ENCODE assay signal across 21 cellular contexts in the genomic region with DNA sequence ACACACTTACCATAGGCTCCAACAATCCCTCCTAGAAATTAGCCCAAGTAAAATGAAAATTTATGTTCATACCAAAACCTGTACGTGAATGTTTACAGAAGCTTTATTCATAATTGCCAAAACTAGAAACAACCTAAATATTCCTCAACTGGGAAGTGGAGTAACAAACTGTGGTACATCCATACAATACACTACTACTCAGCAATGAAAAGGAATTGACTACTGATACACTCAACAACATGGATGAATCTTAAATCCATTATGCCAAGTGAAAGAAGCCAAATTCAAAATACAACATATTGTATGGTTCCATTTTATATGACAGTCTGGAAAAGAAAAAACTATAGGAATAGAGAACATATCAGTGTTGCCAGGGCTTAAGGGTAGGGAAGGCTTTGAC. TPM values are rescaled to one million over a fixed set of nuclear protein-coding genes. Genes with fewer than 3 reads are reported as not detected.
DNase-seq lines count a peak whose midpoint lies in the region; ATAC-seq, FAIRE-seq and TF ChIP-seq lines count a peak whose summit lies in the region.
"Had no signal": no experiment of that assay in that cellular context is flagged by ENCODE, and none has a peak within 500 bp of the region (broad histone marks: within the 10 kb centered on the region; RNA-seq: fewer than 3 reads in every experiment).

No MANE protein-coding gene starts in this region.

- H2AFZ ChIP-seq in SK-N-SH (ENCODE audit: low read depth) (no peak overlapping the region), keratinocyte (ENCODE audit: control insufficient read depth, low read length) (no peak overlapping the region), PC-3 (ENCODE audit: low read length) (no peak overlapping the region)
- H2AFZ ChIP-seq: GM23338 had no signal

- intact Hi-C loops in MCF 10A (cut with micrococcal nuclease) (no loop called here), PC-3 (cut with micrococcal nuclease) (loop anchor here (5.0 kb wide), 1 partner anchor 375 kb away; no protein-coding TSS in a partner anchor)

- H3K9ac ChIP-seq in SK-N-SH (no peak overlapping the region), keratinocyte (ENCODE audit: control insufficient read depth, extremely low read depth, insufficient read depth, low read length) (no peak overlapping the region), PC-3 (ENCODE audit: low read length) (no peak overlapping the region)

- dilution Hi-C loops in keratinocyte (cut with MboI; ENCODE audit: extremely low pct_ligation_motif_present, low sequenced_read_pairs), result no loop called here

- no peak for ATAC-seq in SK-N-SH treated with all-trans-retinoic acid at 6 μM for 48 hours
- ATAC-seq in PC-3, result no peak
- ATAC-seq: GM23338, HCT116 had no signal

- no peaks in the 10 kb centered on the region for H3K9me3 Mint-ChIP-seq in MCF 10A (ENCODE audit: unreplicated experiment)
- H3K9me3 Mint-ChIP-seq: CD4-positive, alpha-beta memory T cell; GM23338; HFFc6 had no signal

- BruUV-seq in MCF 10A (replicated peaks; lab: Mats Ljungman, UMichigan), result no TSS peak
- BruUV-seq in PC-3 (replicated peaks; lab: Mats Ljungman, UMichigan), result no TSS peak

- H3K4me2 ChIP-seq in SK-N-SH (no peak overlapping the region), keratinocyte (ENCODE audit: control insufficient read depth, extremely low read depth, insufficient read depth, low read depth, low read length) (no peak overlapping the region), PC-3 (ENCODE audit: low read length) (no peak overlapping the region)
- H3K4me2 ChIP-seq: GM23338 had no signal

- no peaks in the 10 kb centered on the region for H3K27me3 Mint-ChIP-seq in MCF 10A (ENCODE audit: insufficient read depth, unreplicated experiment)
- H3K27me3 Mint-ChIP-seq: CD4-positive, alpha-beta memory T cell had no signal

- no peak for TF ChIP-seq EP300 in SK-N-SH (IDR thresholded peaks at IDR 0.05; ENCODE audit: borderline replicate concordance in 1 of 2, low read depth in 1 of 2, low read length in 1 of 2)

- H3K79me2 ChIP-seq in SK-N-SH (ENCODE audit: insufficient read depth) (no peaks in the 10 kb centered on the region), keratinocyte (ENCODE audit: control insufficient read depth, insufficient read depth, low read length) (no peaks in the 10 kb centered on the region), PC-3 (ENCODE audit: low read length) (no peaks in the 10 kb centered on the region)

- H3K9me3 ChIP-seq in SK-N-SH, result 0 out of 2 replicates have a peak, but pooled peaks cover 11% of the 10 kb centered on the region
- H3K9me3 ChIP-seq in HEK293 (ENCODE audit: control insufficient read depth, insufficient read depth, low read depth, low read length), result no peaks in the 10 kb centered on the region
- H3K9me3 ChIP-seq in keratinocyte (ENCODE audit: control insufficient read depth, low read depth, low read length), result no peaks in the 10 kb centered on the region
- no peaks in the 10 kb centered on the region for H3K9me3 ChIP-seq in PC-3 (ENCODE audit: low read length)

- H4K20me1 ChIP-seq in SK-N-SH (ENCODE audit: insufficient read depth) (no peaks in the 10 kb centered on the region), keratinocyte (ENCODE audit: control insufficient read depth, extremely low read depth, insufficient read depth, low read length) (no peaks in the 10 kb centered on the region), PC-3 (ENCODE audit: low read length) (no peaks in the 10 kb centered on the region)

- H3K4me1 ChIP-seq in SK-N-SH (ENCODE audit: control insufficient read depth in 1 of 2, insufficient read depth in 2 of 2, low read depth in 1 of 2, low read length in 1 of 2), result peaks cover 0 to 2% of the 10 kb centered on the region in 2 experiments; a peak in 1 of 4 replicates
- H3K4me1 ChIP-seq in HEK293 (ENCODE audit: control insufficient read depth, insufficient read depth, low read length), result no peaks in the 10 kb centered on the region
- H3K4me1 ChIP-seq in keratinocyte (ENCODE audit: control insufficient read depth, extremely low read depth, insufficient read depth, low read length), result no peaks in the 10 kb centered on the region
- H3K4me1 ChIP-seq in PC-3 (ENCODE audit: insufficient read depth, low read length), result no peaks in the 10 kb centered on the region

- CTCF ChIA-PET in SK-N-SH (lab: Yijun Ruan, JAX), result interaction anchor here (0.9 to 6.0 kb wide), 7 partner anchors 13 to 332 kb away, joined by 3 to 64 read pairs (median 5); a partner anchor contains a TSS
- CTCF ChIA-PET in HEK293 (lab: Yijun Ruan, JAX), result interaction anchor here (2.7 to 4.7 kb wide), 3 partner anchors 58 to 64 kb away, joined by 11 to 86 read pairs (median 15); a partner anchor contains a TSS
- CTCF ChIA-PET in MCF 10A (lab: Yijun Ruan, JAX), result interaction anchor here (0.6 to 4.7 kb wide), 5 partner anchors 16 to 112 kb away, joined by 3 to 182 read pairs (median 4); a partner anchor contains a TSS
- CTCF ChIA-PET in PC-3 (lab: Charles Lee), result no interaction called here

- H3K27me3 ChIP-seq in SK-N-SH (ENCODE audit: insufficient read depth) (no peaks in the 10 kb centered on the region), keratinocyte (ENCODE audit: control insufficient read depth, extremely low read depth, insufficient read depth, low read length) (no peaks in the 10 kb centered on the region), PC-3 (ENCODE audit: low read length) (no peaks in the 10 kb centered on the region)

- no peak overlapping the region for H3K4me3 ChIP-seq in SK-N-SH (ENCODE audit: low read depth in 2 of 2, low read length in 1 of 2)
- no peak overlapping the region for H3K4me3 ChIP-seq in HEK293 (ENCODE audit: low read depth, low read length)
- no peak overlapping the region for H3K4me3 ChIP-seq in keratinocyte (ENCODE audit: control insufficient read depth in 2 of 3, extremely low read depth in 1 of 3, insufficient read depth in 2 of 3, low read depth in 1 of 3, low read length in 3 of 3)
- no peak overlapping the region for H3K4me3 ChIP-seq in PC-3 (ENCODE audit: low read length)
- H3K4me3 ChIP-seq: GM23338 had no signal

- no peak overlapping the region for H3K27ac Mint-ChIP-seq in MCF 10A (ENCODE audit: low read depth, unreplicated experiment)
- H3K27ac Mint-ChIP-seq: GM23338, H9, HFFc6 had no signal

- H3K9me2 ChIP-seq in SK-N-SH (no peaks in the 10 kb centered on the region), PC-3 (replicated peaks; ENCODE audit: low read length) (no peaks in the 10 kb centered on the region)

- H3K36me3 Mint-ChIP-seq in MCF 10A (ENCODE audit: insufficient read depth, unreplicated experiment), result no peaks in the 10 kb centered on the region

- H3K4me3 Mint-ChIP-seq in MCF 10A (ENCODE audit: unreplicated experiment), result no peak overlapping the region
- H3K4me3 Mint-ChIP-seq: CD4-positive, alpha-beta memory T cell; GM23338; H9; HFFc6 had no signal

- H3F3A ChIP-seq in SK-N-SH (replicated peaks; ENCODE audit: insufficient read depth) (peaks cover 11% of the 10 kb centered on the region), PC-3 (ENCODE audit: low read length, unreplicated experiment) (no peaks in the 10 kb centered on the region)

- H3K27ac ChIP-seq in SK-N-SH (ENCODE audit: low read depth in 2 of 2, low read length in 1 of 2) (no peak overlapping the region), HEK293 (ENCODE audit: extremely low read depth, low read depth, low read length) (no peak overlapping the region), keratinocyte (ENCODE audit: control insufficient read depth, insufficient read depth, low read length) (no peak overlapping the region), PC-3 (ENCODE audit: low read length) (no peak overlapping the region)

- POLR2A ChIA-PET in SK-N-SH (lab: Yijun Ruan, JAX) (no interaction called here), HEK293 (lab: Yijun Ruan, JAX) (no interaction called here), MCF 10A (lab: Yijun Ruan, JAX) (interaction anchor here (0.8 to 4.5 kb wide), 3 partner anchors 28 to 110 kb away, joined by 3 to 66 read pairs (median 4); a partner anchor contains a TSS), PC-3 (lab: Charles Lee; ENCODE audit: unreplicated experiment) (no interaction called here)

- no peaks in the 10 kb centered on the region for H3K4me1 Mint-ChIP-seq in MCF 10A (ENCODE audit: insufficient read depth, unreplicated experiment)
- H3K4me1 Mint-ChIP-seq: CD4-positive, alpha-beta memory T cell; GM23338; H9 had no signal

- peak; percentile 17 for FAIRE-seq in keratinocyte (lab: Jason Lieb, UNC)
- FAIRE-seq: GM12891, GM18507 had no signal

- no peaks in the 10 kb centered on the region for H3K9me1 ChIP-seq in keratinocyte (ENCODE audit: control insufficient read depth, extremely low read depth, insufficient read depth, low read length)

- TF ChIP-seq RAD21 in SK-N-SH (IDR thresholded peaks at IDR 0.05; ENCODE audit: low read length), result no peak

- H3K36me3 ChIP-seq in SK-N-SH (replicated peaks in 1 of 2; ENCODE audit: control insufficient read depth in 1 of 2, insufficient read depth in 2 of 2, low read length in 1 of 2) (no peaks in the 10 kb centered on the region), HEK293 (ENCODE audit: control insufficient read depth in 2 of 2, insufficient read depth in 1 of 2, low read length in 2 of 2) (no peaks in the 10 kb centered on the region), keratinocyte (ENCODE audit: control insufficient read depth in 2 of 2, extremely low read depth in 1 of 2, insufficient read depth in 2 of 2, low read length in 2 of 2) (no peaks in the 10 kb centered on the region), PC-3 (ENCODE audit: low read depth, low read length) (no peaks in the 10 kb centered on the region)

- WGBS in SK-N-SH (ENCODE audit: low lambda C conversion rate), result 100% methylated on average over 1 of the region's 1 CpG

- TF ChIP-seq CTCF in SK-N-SH (IDR thresholded peaks at IDR 0.05), result no peak
- TF ChIP-seq CTCF in HEK293 (tag by site-specific recombination; IDR thresholded peaks at IDR 0.05), result no peak
- TF ChIP-seq CTCF in keratinocyte (optimal IDR thresholded peaks at IDR 0.05 in 1 of 3, IDR thresholded peaks at IDR 0.05 in 1 of 3, conservative IDR thresholded peaks at IDR 0.05 in 1 of 3; ENCODE audit: extremely low read depth in 1 of 3, insufficient read depth in 2 of 3, low read length in 3 of 3), result no peak
- TF ChIP-seq CTCF in MCF 10A (IDR thresholded peaks at IDR 0.05; ENCODE audit: unreplicated experiment), result no peak
- no peak for TF ChIP-seq CTCF in PC-3 (conservative IDR thresholded peaks at IDR 0.05; ENCODE audit: low read depth, low read length)

- DNase-seq in SK-N-SH, result no peak
- DNase-seq in keratinocyte (ENCODE audit: low read depth, low spot score), result no peak
- no peak for DNase-seq in foreskin melanocyte
- no peak for DNase-seq in MCF 10A (ENCODE audit: unreplicated experiment)
- no peak for DNase-seq in PC-3
- DNase-seq: 8988T; C1 segment of cervical spinal cord; Calu3; CD4-positive, alpha-beta memory T cell; COR-L47; DMS53; DMS79 treated with DMSO at 0.1 percent for 48 hours; GF-D8; H9; HFFc6 had no signal

RNA-seq across cellular contexts. Expression of a gene that starts 19.7 kb away (rescaled TPM):
- 18.1 and 19.0 TPM in 2 replicates for polyA plus RNA-seq in SK-N-SH (2012; rRNA removed)
- 12.5 and 17.9 TPM in 2 replicates for polyA plus RNA-seq in SK-N-SH (2012; cell fraction: cytosol; rRNA removed)
- polyA plus RNA-seq in SK-N-SH (2012; cell fraction: nucleus; rRNA removed), result 9.5 and 12.9 TPM in 2 replicates
- polyA plus RNA-seq in keratinocyte, result 0.01 TPM in 2 of 3 replicates, not detected in the other
- polyA plus RNA-seq in keratinocyte (2011; ENCODE audit: low read depth), result not detected
- polyA plus RNA-seq in keratinocyte (2011; cell fraction: cytosol; rRNA removed), result 0.04 TPM in 1 of 2 replicates, not detected in the other
- polyA plus RNA-seq in keratinocyte (2011; cell fraction: nucleus; rRNA removed), result 0.04 TPM in 1 of 2 replicates, not detected in the other
- 0.13 and 0.35 TPM in 2 replicates for polyA plus RNA-seq in keratinocyte (2012; ENCODE audit: low replicate concordance)
- polyA minus RNA-seq in keratinocyte, result 0.10 TPM in 1 of 3 replicates, not detected in the others
- not detected for polyA minus RNA-seq in keratinocyte (2011; cell fraction: cytosol; rRNA and poly(A)+ RNA removed)
- polyA minus RNA-seq in keratinocyte (2011; cell fraction: nucleus; rRNA and poly(A)+ RNA removed), result not detected in 2 replicates
- 0.10 TPM in 1 of 2 replicates, not detected in the other for total RNA-seq in MCF 10A (2022)
- 0.52 and 0.91 TPM in 2 replicates for total RNA-seq in PC-3 (2014; rRNA removed)

RNA-seq across cellular contexts. Expression of a gene that starts 34.9 kb away (rescaled TPM):
- polyA plus RNA-seq in SK-N-SH (2012; rRNA removed), result 23.5 and 29.5 TPM in 2 replicates
- polyA plus RNA-seq in SK-N-SH (2012; cell fraction: cytosol; rRNA removed), result 21.2 and 23.3 TPM in 2 replicates
- 15.0 and 26.5 TPM in 2 replicates for polyA plus RNA-seq in SK-N-SH (2012; cell fraction: nucleus; rRNA removed)
- 61.6 to 92.4 TPM (median 74.1 TPM) in 3 replicates for polyA plus RNA-seq in keratinocyte
- 7.0 TPM for polyA plus RNA-seq in keratinocyte (2011; ENCODE audit: low read depth)
- polyA plus RNA-seq in keratinocyte (2011; cell fraction: cytosol; rRNA removed), result 52.3 and 78.5 TPM in 2 replicates
- polyA plus RNA-seq in keratinocyte (2011; cell fraction: nucleus; rRNA removed), result 61.9 and 89.3 TPM in 2 replicates
- polyA plus RNA-seq in keratinocyte (2012; ENCODE audit: low replicate concordance), result 20.2 and 62.6 TPM in 2 replicates
- polyA minus RNA-seq in keratinocyte, result 42.6 to 54.4 TPM (median 49.9 TPM) in 3 replicates
- 72.1 TPM for polyA minus RNA-seq in keratinocyte (2011; cell fraction: cytosol; rRNA and poly(A)+ RNA removed)
- 36.7 and 42.1 TPM in 2 replicates for polyA minus RNA-seq in keratinocyte (2011; cell fraction: nucleus; rRNA and poly(A)+ RNA removed)
- 27.4 and 34.6 TPM in 2 replicates for total RNA-seq in MCF 10A (2022)
- total RNA-seq in PC-3 (2014; rRNA removed), result 45.4 and 55.7 TPM in 2 replicates

RNA-seq across cellular contexts. Expression of a gene that starts 59.7 kb away (rescaled TPM):
- 30.4 and 34.3 TPM in 2 replicates for polyA plus RNA-seq in SK-N-SH (2012; rRNA removed)
- polyA plus RNA-seq in SK-N-SH (2012; cell fraction: cytosol; rRNA removed), result 24.8 and 32.3 TPM in 2 replicates
- 25.4 and 29.8 TPM in 2 replicates for polyA plus RNA-seq in SK-N-SH (2012; cell fraction: nucleus; rRNA removed)
- 11.0 to 22.6 TPM (median 15.4 TPM) in 3 replicates for polyA plus RNA-seq in keratinocyte
- 3.5 TPM for polyA plus RNA-seq in keratinocyte (2011; ENCODE audit: low read depth)
- polyA plus RNA-seq in keratinocyte (2011; cell fraction: cytosol; rRNA removed), result 12.8 and 13.4 TPM in 2 replicates
- 22.4 and 26.5 TPM in 2 replicates for polyA plus RNA-seq in keratinocyte (2011; cell fraction: nucleus; rRNA removed)
- 13.2 and 21.1 TPM in 2 replicates for polyA plus RNA-seq in keratinocyte (2012; ENCODE audit: low replicate concordance)
- 11.7 to 15.7 TPM (median 13.6 TPM) in 3 replicates for polyA minus RNA-seq in keratinocyte
- 12.1 TPM for polyA minus RNA-seq in keratinocyte (2011; cell fraction: cytosol; rRNA and poly(A)+ RNA removed)
- 7.1 and 12.6 TPM in 2 replicates for polyA minus RNA-seq in keratinocyte (2011; cell fraction: nucleus; rRNA and poly(A)+ RNA removed)
- total RNA-seq in MCF 10A (2022), result 23.6 and 30.2 TPM in 2 replicates
- total RNA-seq in PC-3 (2014; rRNA removed), result 22.2 and 28.5 TPM in 2 replicates
